8 cellular contexts compared by ENCODE assay signal in the genomic region with DNA sequence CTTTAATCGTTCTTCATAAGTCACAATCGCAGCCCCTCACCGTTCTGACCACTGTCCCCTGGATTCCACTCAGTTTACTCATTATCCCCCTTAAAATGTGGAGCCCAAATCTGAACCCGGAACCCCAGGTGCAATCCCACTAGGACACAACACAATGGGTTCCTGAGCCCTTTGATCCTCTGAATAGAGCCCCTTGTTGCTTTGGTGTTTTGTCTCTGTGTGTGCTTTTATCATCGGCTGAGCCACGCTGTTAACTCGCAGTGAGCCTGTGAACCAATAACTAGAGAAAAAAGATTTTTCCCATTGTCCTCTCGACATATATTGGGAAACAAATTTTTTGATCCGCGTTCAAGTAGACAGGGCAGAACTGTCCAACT. TPM values are rescaled to one million over a fixed set of nuclear protein-coding genes. Genes with fewer than 3 reads are reported as not detected.
DNase-seq lines count a peak whose midpoint lies in the region; ATAC-seq, FAIRE-seq and TF ChIP-seq lines count a peak whose summit lies in the region.

No MANE protein-coding gene starts in this region.

- peak overlapping the region; percentile 75 for H3K4me2 ChIP-seq in DND-41 (ENCODE audit: insufficient read depth, low read length)
- peak overlapping the region; percentile 86 for H3K4me2 ChIP-seq in OCI-LY3 (ENCODE audit: low read length)

- H3K36me3 ChIP-seq in DND-41 (ENCODE audit: insufficient read depth, low read length) (peaks cover 6% of the 10 kb centered on the region), OCI-LY3 (replicated peaks; ENCODE audit: low read depth, low read length) (no peaks in the 10 kb centered on the region), pancreas (no peaks in the 10 kb centered on the region)

- no peaks in the 10 kb centered on the region for H3K27me3 Mint-ChIP-seq in endothelial cell (ENCODE audit: unreplicated experiment)

- H3K9ac ChIP-seq in DND-41 (ENCODE audit: low read depth, low read length): peak overlapping the region; percentile 77
- peak overlapping the region; percentile 80 for H3K9ac ChIP-seq in OCI-LY3 (ENCODE audit: low read length)

- intact Hi-C loops in pancreas (cut with DNase I): no loop called here

- ATAC-seq in DND-41 (ENCODE audit: insufficient read depth, low read depth) (no peak), pancreas (no peak), HG02885 (IDR thresholded peaks at IDR 0.05; ENCODE audit: poor library complexity, unreplicated experiment) (no peak), GM21717 (IDR thresholded peaks at IDR 0.05; ENCODE audit: unreplicated experiment) (no peak)

- no peaks in the 10 kb centered on the region for H3K27me3 ChIP-seq in DND-41 (ENCODE audit: insufficient read depth, low read length, poor library complexity)
- H3K27me3 ChIP-seq in OCI-LY3 (ENCODE audit: low read depth, low read length): no peaks in the 10 kb centered on the region
- H3K27me3 ChIP-seq in pancreas: no peaks in the 10 kb centered on the region

- peak overlapping the region; percentile 82 for H3K27ac ChIP-seq in DND-41 (ENCODE audit: low read length)
- H3K27ac ChIP-seq in OCI-LY3 (ENCODE audit: low read length): no peak overlapping the region
- peak overlapping the region; percentile 8 to 87 (median 84) for H3K27ac ChIP-seq in pancreas

- DNase-seq in DND-41 (no peak), endothelial cell (ENCODE audit: low spot score) (no peak), pancreas (no peak), ACHN (no peak), LoVo (ENCODE audit: low spot score) (no peak)

- H3K79me2 ChIP-seq in DND-41 (ENCODE audit: insufficient read depth, low read length): peaks cover 43% of the 10 kb centered on the region
- H3K79me2 ChIP-seq in OCI-LY3 (ENCODE audit: low read length): peaks cover 43% of the 10 kb centered on the region

- TF ChIP-seq CTCF in DND-41 (IDR thresholded peaks at IDR 0.05; ENCODE audit: borderline replicate concordance, extremely low read depth, low read length, poor library complexity, severe bottlenecking) (no peak), OCI-LY3 (IDR thresholded peaks at IDR 0.05; ENCODE audit: low read depth, low read length) (no peak), endothelial cell (IDR thresholded peaks at IDR 0.05; ENCODE audit: unreplicated experiment) (no peak), pancreas (IDR thresholded peaks at IDR 0.05) (no peak)

- peak overlapping the region; percentile 40 to 82 for H3K4me3 ChIP-seq in DND-41 (ENCODE audit: low read depth in 1 of 2, low read length in 2 of 2)
- peak overlapping the region; percentile 99 for H3K4me3 ChIP-seq in OCI-LY3 (ENCODE audit: low read length)
- H3K4me3 ChIP-seq in pancreas: peak overlapping the region in 3 of 4 donors; percentile 11 to 58 (median 57)

- H3K36me3 Mint-ChIP-seq in endothelial cell (ENCODE audit: low read depth, unreplicated experiment): no peaks in the 10 kb centered on the region

- H3K9me3 ChIP-seq in DND-41 (ENCODE audit: insufficient read depth, low read length, severe bottlenecking): no peaks in the 10 kb centered on the region
- H3K9me3 ChIP-seq in OCI-LY3 (ENCODE audit: insufficient read depth, low read length): no peaks in the 10 kb centered on the region
- no peaks in the 10 kb centered on the region for H3K9me3 ChIP-seq in pancreas

- H3K4me1 ChIP-seq in DND-41 (ENCODE audit: insufficient read depth, low read length) (peaks cover 29% of the 10 kb centered on the region), OCI-LY3 (ENCODE audit: low read length) (peaks cover 9% of the 10 kb centered on the region), pancreas (peaks cover 0 to 8% (median 3%) of the 10 kb centered on the region in 3 donors)

- no peak for FAIRE-seq in pancreas (lab: Jason Lieb, UNC)

- peak overlapping the region; percentile 15 for H3K27ac Mint-ChIP-seq in endothelial cell (ENCODE audit: unreplicated experiment)

- peaks cover 5% of the 10 kb centered on the region for H3K4me1 Mint-ChIP-seq in endothelial cell (ENCODE audit: unreplicated experiment)

- WGBS in pancreas, 2 donors: 24 to 45% methylated on average over 10 of the region's 10 CpGs

- H2AFZ ChIP-seq in DND-41 (ENCODE audit: low read depth, low read length): peak overlapping the region; percentile 93
- peak overlapping the region; percentile 91 for H2AFZ ChIP-seq in OCI-LY3 (ENCODE audit: low read depth, low read length)

- H3K9me3 Mint-ChIP-seq in endothelial cell (ENCODE audit: unreplicated experiment): no peaks in the 10 kb centered on the region

- peak overlapping the region; percentile 87 for H3K4me3 Mint-ChIP-seq in endothelial cell (ENCODE audit: unreplicated experiment)

- H4K20me1 ChIP-seq in DND-41 (ENCODE audit: insufficient read depth, low read length) (peaks cover 7% of the 10 kb centered on the region; the same call in 1 of the 2 replicates), OCI-LY3 (ENCODE audit: insufficient read depth, low read length) (no peaks in the 10 kb centered on the region)

- in situ Hi-C loops in ACHN (cut with HindIII; ENCODE audit: low pct_ligation_motif_present, low pct_unique_long_range_greater_than_20kb, low sequenced_read_pairs): no loop called here

RNA-seq across cellular contexts. Expression of a gene that starts 0.7 kb away (rescaled TPM):
- total RNA-seq in endothelial cell (ENCODE audit: unreplicated experiment): 162 TPM
- total RNA-seq in pancreas: 10 to 100 TPM; 76.8 to 96.0 (median 88.6) TPM
- 100 to 1,000 TPM; 132 to 161 TPM for polyA plus RNA-seq in pancreas
